Comparison of ENCODE assay signal across 8 cellular contexts in genomic region chr14:93331375-93332031, GRCh38. TPM values are rescaled to one million over a fixed set of nuclear protein-coding genes. Genes with fewer than 3 reads are reported as not detected.
A peak's percentile ranks its signal among the peaks of the same experiment; 100 is the strongest.
DNase-seq lines count a peak whose midpoint lies in the region; FAIRE-seq and TF ChIP-seq lines count a peak whose summit lies in the region.

No MANE protein-coding gene starts in this region.

- in situ Hi-C loops in G401 (cut with HindIII; ENCODE audit: low sequenced_read_pairs): no loop called here

- CTCF ChIA-PET in BJ (lab: Yijun Ruan, JAX): interaction anchor here (2.4 kb wide), 1 partner anchor 11 kb away, joined by 9 read pairs; no protein-coding TSS in a partner anchor
- CTCF ChIA-PET in PC-9 (lab: Charles Lee): interaction anchor here (0.6 kb wide), 1 partner anchor 32 kb away, joined by 6 read pairs; no protein-coding TSS in a partner anchor
- CTCF ChIA-PET in endothelial cell of umbilical vein (lab: Charles Lee): interaction anchor here (1.1 to 3.2 kb wide), 3 partner anchors 12 to 125 kb away, joined by 3 to 23 read pairs (median 13); partner anchors contain the start of genes GON7 and UBR7

- dilution Hi-C loops in endothelial cell of umbilical vein (cut with MboI; ENCODE audit: extremely low pct_ligation_motif_present, low sequenced_read_pairs): no loop called here

- H3K4me3 Mint-ChIP-seq in nephron: peak overlapping the region; percentile 94 to 98 (median 95)

- H3K9ac ChIP-seq in endothelial cell of umbilical vein (replicated peaks; ENCODE audit: extremely low read depth, insufficient read depth, low read length): peak overlapping the region; percentile 94

- no peaks in the 10 kb centered on the region for H3K9me1 ChIP-seq in endothelial cell of umbilical vein (replicated peaks; ENCODE audit: control insufficient read depth, extremely low read depth, insufficient read depth, low read length)

- POLR2A ChIA-PET in BJ (lab: Charles Lee) (no interaction called here), PC-9 (lab: Charles Lee; ENCODE audit: unreplicated experiment) (interaction anchor here (0.6 kb wide), 4 partner anchors 13 to 72 kb away, joined by 3 to 7 read pairs (median 4); no protein-coding TSS in a partner anchor), endothelial cell of umbilical vein (lab: Charles Lee) (interaction anchor here (1.2 to 1.5 kb wide), 2 partner anchors 14 to 124 kb away, joined by 3 read pairs; no protein-coding TSS in a partner anchor)

- H3K4me2 ChIP-seq in PC-9 (peak overlapping the region; percentile 82), endothelial cell of umbilical vein (ENCODE audit: insufficient read depth, low read length) (peak overlapping the region; percentile 92)

- intact Hi-C loops in PC-9 (cut with micrococcal nuclease; ENCODE audit: unreplicated experiment): loop anchor here (1.0 to 2.0 kb wide), 2 partner anchors 15 to 72 kb away; no protein-coding TSS in a partner anchor
- intact Hi-C loops in endothelial cell of umbilical vein (cut with micrococcal nuclease): loop anchor here (1.0 to 10.0 kb wide), 6 partner anchors 13 to 1821 kb away; partner anchors contain the start of genes ITPK1 and PPP4R3A

- no peak overlapping the region for H2AFZ ChIP-seq in PC-9
- H2AFZ ChIP-seq in endothelial cell of umbilical vein (ENCODE audit: low read depth, low read length): no peak overlapping the region

- no peak for TF ChIP-seq POLR2A in endothelial cell of umbilical vein (IDR thresholded peaks at IDR 0.05; ENCODE audit: low read depth, low read length)

- H3K27me3 ChIP-seq in BJ (ENCODE audit: control insufficient read depth, insufficient read depth, low read length) (no peaks in the 10 kb centered on the region), PC-9 (ENCODE audit: insufficient read depth, low read depth) (no peaks in the 10 kb centered on the region), endothelial cell of umbilical vein (ENCODE audit: control insufficient read depth in 2 of 2, insufficient read depth in 2 of 2, low read length in 2 of 2) (no peaks in the 10 kb centered on the region)

- H3K36me3 ChIP-seq in BJ (ENCODE audit: control insufficient read depth, insufficient read depth, low read length) (no peaks in the 10 kb centered on the region), PC-9 (ENCODE audit: low read depth) (no peaks in the 10 kb centered on the region), endothelial cell of umbilical vein (ENCODE audit: control insufficient read depth in 2 of 2, extremely low read depth in 1 of 2, insufficient read depth in 2 of 2, low read length in 2 of 2) (no peaks in the 10 kb centered on the region)

- H3K27ac ChIP-seq in PC-9 (peak overlapping the region; percentile 82), endothelial cell of umbilical vein (ENCODE audit: insufficient read depth, low read depth, low read length) (peak overlapping the region; percentile 82)

- no peaks in the 10 kb centered on the region for H3K9me3 Mint-ChIP-seq in nephron

- BruUV-seq in PC-9 (replicated peaks; lab: Mats Ljungman, UMichigan) (TSS peak; percentile 37), endothelial cell of umbilical vein (replicated peaks; lab: Mats Ljungman, UMichigan) (no TSS peak)

- H3F3A ChIP-seq in PC-9 (ENCODE audit: insufficient read depth, low read depth): peaks cover 30% of the 10 kb centered on the region

- no peaks in the 10 kb centered on the region for H3K9me2 ChIP-seq in PC-9 (ENCODE audit: insufficient read depth)

- H3K36me3 Mint-ChIP-seq in nephron (ENCODE audit: low read depth): peaks cover 12% of the 10 kb centered on the region

- no peak for FAIRE-seq in endothelial cell of umbilical vein (lab: Jason Lieb, UNC)

- peaks cover 39% of the 10 kb centered on the region for H3K4me1 Mint-ChIP-seq in nephron

- TF ChIP-seq CTCF in BJ (IDR thresholded peaks at IDR 0.05; ENCODE audit: insufficient read depth, low read depth, low read length): no peak
- TF ChIP-seq CTCF in PC-9 (conservative IDR thresholded peaks at IDR 0.05): no peak
- no peak for TF ChIP-seq CTCF in endothelial cell of umbilical vein (IDR thresholded peaks at IDR 0.05; ENCODE audit: extremely low read depth in 1 of 2, insufficient read depth in 1 of 2, low read depth in 1 of 2, low read length in 2 of 2)
- TF ChIP-seq CTCF in nephron (IDR thresholded peaks at IDR 0.05; ENCODE audit: unreplicated experiment in 3 of 3): no peak

- H3K4me1 ChIP-seq in PC-9 (replicated peaks; ENCODE audit: insufficient read depth): peaks cover 37% of the 10 kb centered on the region
- peaks cover 28% of the 10 kb centered on the region for H3K4me1 ChIP-seq in endothelial cell of umbilical vein (ENCODE audit: control insufficient read depth, extremely low read depth, insufficient read depth, low read length)

- H3K79me2 ChIP-seq in PC-9 (ENCODE audit: low read depth) (peaks cover 71% of the 10 kb centered on the region), endothelial cell of umbilical vein (ENCODE audit: control insufficient read depth, insufficient read depth, low read length) (peaks cover 61% of the 10 kb centered on the region)

- H3K27me3 Mint-ChIP-seq in nephron (ENCODE audit: low read depth): no peaks in the 10 kb centered on the region

- H3K27ac Mint-ChIP-seq in nephron: peak overlapping the region; percentile 83 to 96 (median 90)

- H3K4me3 ChIP-seq in BJ (ENCODE audit: low read depth, low read length): peak overlapping the region; percentile 72
- H3K4me3 ChIP-seq in PC-9: peak overlapping the region; percentile 71
- peak overlapping the region; percentile 82 to 95 (median 94) for H3K4me3 ChIP-seq in endothelial cell of umbilical vein (replicated peaks in 1 of 3; ENCODE audit: insufficient read depth in 1 of 3, low read depth in 1 of 3, low read length in 3 of 3)

- H4K20me1 ChIP-seq in PC-9 (ENCODE audit: insufficient read depth): peaks cover 17% of the 10 kb centered on the region; the same call in 1 of the 2 replicates
- peaks cover 2% of the 10 kb centered on the region for H4K20me1 ChIP-seq in endothelial cell of umbilical vein (replicated peaks; ENCODE audit: control insufficient read depth, extremely low read depth, insufficient read depth, low read length)

- no peak for DNase-seq in BJ (ENCODE audit: low read depth)
- DNase-seq in PC-9: no peak
- DNase-seq in endothelial cell of umbilical vein (ENCODE audit: low read depth, low spot score): peak; percentile 95
- DNase-seq in NCI-H1694 treated with DMSO at 0.1 percent for 48 hours (lab: John Stamatoyannopoulos, UW): no peak
- no peak for DNase-seq in G401 (ENCODE audit: low spot score)
- DNase-seq in cerebellar nuclear complex (lab: John Stamatoyannopoulos, UW): no peak
- DNase-seq in NCI-H446 (lab: John Stamatoyannopoulos, UW): no peak

- no peaks in the 10 kb centered on the region for H3K9me3 ChIP-seq in PC-9 (ENCODE audit: insufficient read depth, low read depth)
- no peaks in the 10 kb centered on the region for H3K9me3 ChIP-seq in endothelial cell of umbilical vein (replicated peaks; ENCODE audit: control insufficient read depth, insufficient read depth, low read length)

TF ChIP-seq in endothelial cell of umbilical vein, 7 proteins besides CTCF, POLR2A, EP300 and RAD21:
- TF ChIP-seq POLR2AphosphoS5 (IDR thresholded peaks at IDR 0.05; ENCODE audit: insufficient read depth, low read depth, low read length) (peak; percentile 17), EZH2 (IDR thresholded peaks at IDR 0.05; ENCODE audit: borderline replicate concordance, low read depth, low read length, severe bottlenecking) (no peak), JUN (IDR thresholded peaks at IDR 0.05; ENCODE audit: borderline replicate concordance, insufficient read depth, insufficient read length, low read depth) (peak; percentile 64)

RNA-seq across cellular contexts. Expression of gene BTBD7, which starts 1.3 kb away (rescaled TPM):
- polyA plus RNA-seq in BJ (2011; rRNA removed) (17.7 and 18.2 TPM in 2 replicates), endothelial cell of umbilical vein (16.9 and 20.9 TPM in 2 replicates)
- 24.5 and 32.5 TPM in 2 replicates for polyA minus RNA-seq in BJ (2011; rRNA and poly(A)+ RNA removed)
- total RNA-seq in PC-9 (2021) (30.1 and 31.4 TPM in 2 replicates), endothelial cell of umbilical vein (47.8 and 50.2 TPM in 2 replicates)
- 17.7 and 18.2 TPM in 2 replicates for polyA plus RNA-seq in endothelial cell of umbilical vein (2011; cell fraction: cytosol; rRNA removed)
- 32.9 and 35.0 TPM in 2 replicates for polyA plus RNA-seq in endothelial cell of umbilical vein (2011; cell fraction: nucleus; rRNA removed)
- polyA plus RNA-seq in endothelial cell of umbilical vein (2012): 16.3 and 21.4 TPM in 2 replicates
- polyA minus RNA-seq in endothelial cell of umbilical vein: 46.4 and 53.0 TPM in 2 replicates
- 14.6 TPM for polyA minus RNA-seq in endothelial cell of umbilical vein (2011; cell fraction: cytosol; rRNA and poly(A)+ RNA removed)
- 31.0 and 41.6 TPM in 2 replicates for polyA minus RNA-seq in endothelial cell of umbilical vein (2011; cell fraction: nucleus; rRNA and poly(A)+ RNA removed)
- total RNA-seq in G401 (2014; rRNA removed; shearing (Covaris generic)): 9.4 and 12.7 TPM in 2 replicates

RNA-seq across cellular contexts. Expression of gene COX8C, which starts 15.5 kb away (rescaled TPM):
- polyA plus RNA-seq in BJ (2011; rRNA removed): not detected in 2 replicates
- polyA minus RNA-seq in BJ (2011; rRNA and poly(A)+ RNA removed): not detected in 2 replicates
- total RNA-seq in PC-9 (2021): not detected in 2 replicates
- not detected in 2 replicates for total RNA-seq in endothelial cell of umbilical vein
- not detected in 2 replicates for polyA plus RNA-seq in endothelial cell of umbilical vein
- not detected in 2 replicates for polyA plus RNA-seq in endothelial cell of umbilical vein (2011; cell fraction: cytosol; rRNA removed)
- not detected in 2 replicates for polyA plus RNA-seq in endothelial cell of umbilical vein (2011; cell fraction: nucleus; rRNA removed)
- polyA plus RNA-seq in endothelial cell of umbilical vein (2012): not detected in 2 replicates
- polyA minus RNA-seq in endothelial cell of umbilical vein: not detected in 2 replicates
- polyA minus RNA-seq in endothelial cell of umbilical vein (2011; cell fraction: cytosol; rRNA and poly(A)+ RNA removed): not detected
- not detected in 2 replicates for polyA minus RNA-seq in endothelial cell of umbilical vein (2011; cell fraction: nucleus; rRNA and poly(A)+ RNA removed)
- not detected in 2 replicates for total RNA-seq in G401 (2014; rRNA removed; shearing (Covaris generic))
